Comparison of ENCODE assay signal across 15 cellular contexts in the genomic region with DNA sequence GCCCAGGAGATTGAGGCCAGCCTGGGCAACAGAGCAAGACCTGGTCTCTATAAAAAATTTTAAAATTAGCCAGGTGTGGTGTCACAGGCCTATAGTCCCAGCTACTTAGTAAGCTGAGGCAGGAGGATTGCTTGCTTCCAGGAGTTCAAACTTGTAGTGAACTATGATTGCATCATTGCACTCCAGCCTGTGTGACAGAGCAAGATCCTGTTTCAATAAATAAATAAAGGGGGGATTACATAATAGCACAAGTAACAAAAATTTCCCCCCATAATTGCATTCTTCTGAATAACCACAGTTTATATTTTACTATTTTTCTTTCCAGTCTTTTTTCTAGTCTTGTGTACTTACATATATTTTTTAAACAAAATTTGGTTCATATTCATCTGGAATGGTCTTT.
DNase-seq lines count a peak whose midpoint lies in the region; ATAC-seq lines count a peak whose summit lies in the region.
"Had no signal": no experiment of that assay in that cellular context is flagged by ENCODE, and none has a peak within 500 bp of the region (broad histone marks: within the 10 kb centered on the region; RNA-seq: fewer than 3 reads in every experiment).

No MANE protein-coding gene starts in this region.

- peak; percentile 61 for DNase-seq in HCEC 1CT
- DNase-seq in SIG-M5 (lab: John Stamatoyannopoulos, UW), result peak; percentile 1
- peak; percentile 86 for DNase-seq in fibroblast of gingiva (ENCODE audit: low read depth)
- DNase-seq in renal cortical epithelial cell (ENCODE audit: low read depth), result peak; percentile 33
- no peak for DNase-seq in NCI-H2171 treated with DMSO at 0.1 percent for 48 hours (lab: John Stamatoyannopoulos, UW)
- no peak for DNase-seq in activated naive CD4-positive, alpha-beta T cell treated with Interleukin-2 at 50 U/mL for 16 hours
- DNase-seq: activated CD4-positive, alpha-beta T cell treated with anti-CD3 and anti-CD28 coated beads for 4 hours; activated CD8-positive, alpha-beta memory T cell treated with anti-CD3 and anti-CD28 coated beads, Interleukin-2, amount 50 U/mL, for 48 hours; activated naive CD4-positive, alpha-beta T cell treated with anti-CD3 and anti-CD28 coated beads, Interleukin-2, amount 50 U/mL, for 16 hours; CD4-positive, alpha-beta memory T cell; effector CD8-positive, alpha-beta T cell; NCI-H1048; NK-92 treated with Interleukin-12 subunit alpha and Interleukin-12 subunit beta, amount 100 ng/mL, for 24 hours; right cardiac atrium had no signal

- no peak for ATAC-seq in HG03159 (IDR thresholded peaks at IDR 0.05; ENCODE audit: unreplicated experiment)

Comparison
In these comparisons a context has a peak if more than half of its experiments do, and no peak if none do; other contexts are left out.
1. DNase-seq: peak in HCEC 1CT (single experiment), SIG-M5 (single experiment), fibroblast of gingiva (single experiment) and renal cortical epithelial cell (single experiment); none in NCI-H2171 treated with DMSO at 0.1 percent for 48 hours (single experiment) and activated naive CD4-positive, alpha-beta T cell treated with Interleukin-2 at 50 U/mL for 16 hours (single experiment).